8 cellular contexts compared by ENCODE assay signal in the genomic region with DNA sequence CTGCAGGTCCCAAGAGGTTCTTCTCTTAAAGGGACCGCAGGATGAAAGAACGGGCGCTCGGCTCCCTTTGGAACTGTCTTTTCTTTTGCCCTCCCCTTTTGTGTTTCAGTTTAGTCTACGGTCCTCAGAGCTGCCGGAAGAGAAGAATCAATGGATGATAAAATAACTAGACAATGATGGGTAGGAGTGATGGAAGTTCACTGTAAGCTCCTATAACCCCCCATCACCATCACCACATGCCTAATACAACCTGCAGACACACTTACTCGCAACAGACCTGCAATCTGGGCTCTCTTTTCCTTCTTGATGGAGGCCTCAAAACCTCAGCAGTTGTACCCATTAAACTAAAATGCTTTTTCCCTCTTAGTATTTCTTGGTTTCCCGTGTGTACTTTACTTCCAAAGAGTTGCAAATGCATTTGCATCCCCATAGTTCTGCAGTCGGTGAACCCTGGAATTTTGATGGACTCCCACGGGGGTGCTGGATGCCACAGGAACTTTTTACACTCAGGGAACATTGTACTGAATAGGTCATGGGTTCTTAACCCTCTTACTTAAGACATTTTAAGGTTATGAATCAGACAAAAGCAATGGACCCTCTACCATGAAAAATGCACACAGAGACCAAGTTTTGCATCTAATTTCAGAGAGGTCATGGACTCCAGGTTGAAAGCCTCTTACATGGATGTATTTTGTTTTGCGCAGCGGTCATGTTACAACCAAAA. TPM values are rescaled to one million over a fixed set of nuclear protein-coding genes. Genes with fewer than 3 reads are reported as not detected.
A peak's percentile ranks its signal among the peaks of the same experiment; 100 is the strongest.
DNase-seq lines count a peak whose midpoint lies in the region; ATAC-seq and TF ChIP-seq lines count a peak whose summit lies in the region.

No MANE protein-coding gene starts in this region.

- TF ChIP-seq POLR2A in thyroid gland (IDR thresholded peaks at IDR 0.05), result no peak

- peaks cover 13 to 16% of the 10 kb centered on the region in 2 donors for H3K36me3 ChIP-seq in thyroid gland

- CTCF ChIA-PET in activated B cell treated with CpG ODN at 0.5 μM for 24 hours (lab: Charles Lee), result no interaction called here

- intact Hi-C loops in activated B cell treated with CpG ODN at 0.5 μM for 24 hours (cut with micrococcal nuclease), result loop anchor here (1.0 to 10.0 kb wide), 9 partner anchors 20 to 1025 kb away; a partner anchor contains a TSS
- intact Hi-C loops in thyroid gland (cut with DNase I), result no loop called here

- peaks cover 0 to 2% of the 10 kb centered on the region in 2 donors for H3K9me3 Mint-ChIP-seq in activated T-cell treated with anti-CD3 and anti-CD28 coated beads, Interleukin-2, amount 50 U/mL, for 72 hours
- H3K9me3 Mint-ChIP-seq in activated B cell treated with CpG ODN at 0.5 μM for 24 hours (peaks cover 4% of the 10 kb centered on the region), immature natural killer cell (peaks cover 0 to 2% (median 0%) of the 10 kb centered on the region in 6 donors)

- H3K4me1 ChIP-seq in thyroid gland, result peaks cover 9 to 10% of the 10 kb centered on the region in 2 donors

- POLR2A ChIA-PET in activated B cell treated with CpG ODN at 0.5 μM for 24 hours (lab: Charles Lee), result interaction anchor here (0.5 to 5.5 kb wide), 18 partner anchors 9 to 248 kb away, joined by 3 to 61 read pairs (median 4); a partner anchor contains a TSS

- H3K36me3 Mint-ChIP-seq in activated T-cell treated with anti-CD3 and anti-CD28 coated beads, Interleukin-2, amount 50 U/mL, for 72 hours (ENCODE audit: insufficient read depth in 2 of 2), result peaks cover 8 to 14% of the 10 kb centered on the region in 2 donors
- H3K36me3 Mint-ChIP-seq in activated B cell treated with CpG ODN at 0.5 μM for 24 hours (ENCODE audit: low read depth), result peaks cover 45% of the 10 kb centered on the region
- peaks cover 0 to 23% (median 7%) of the 10 kb centered on the region in 3 donors for H3K36me3 Mint-ChIP-seq in immature natural killer cell

- peak overlapping the region in 2 of 3 donors; percentile 18 to 58 for H3K4me3 ChIP-seq in thyroid gland (replicated peaks in 1 of 3)

- WGBS in thyroid gland, 2 donors, result 26 to 27% methylated on average over 12 of the region's 12 CpGs

- peak overlapping the region in 2 of 3 donors; percentile 88 to 92 for H3K27ac ChIP-seq in thyroid gland

- ATAC-seq in activated T-cell treated with anti-CD3 and anti-CD28 coated beads, Interleukin-2, amount 50 U/mL, for 72 hours (replicated peaks in 1 of 2), result peak; percentile 9 to 10
- ATAC-seq in activated B cell treated with CpG ODN at 0.5 μM for 24 hours (ENCODE audit: low read depth), result no peak

- no peaks in the 10 kb centered on the region for H3K27me3 Mint-ChIP-seq in activated T-cell treated with anti-CD3 and anti-CD28 coated beads, Interleukin-2, amount 50 U/mL, for 72 hours (ENCODE audit: low read depth)
- no peaks in the 10 kb centered on the region for H3K27me3 Mint-ChIP-seq in activated B cell treated with CpG ODN at 0.5 μM for 24 hours
- H3K27me3 Mint-ChIP-seq in immature natural killer cell (ENCODE audit: low read depth in 3 of 3), result peaks cover 6 to 11% (median 8%) of the 10 kb centered on the region in 3 donors

- peaks cover 36% of the 10 kb centered on the region for H3K4me1 Mint-ChIP-seq in activated T-cell treated with anti-CD3 and anti-CD28 coated beads, Interleukin-2, amount 50 U/mL, for 72 hours (ENCODE audit: low read depth)
- H3K4me1 Mint-ChIP-seq in activated B cell treated with CpG ODN at 0.5 μM for 24 hours (peaks cover 55% of the 10 kb centered on the region), immature natural killer cell (peaks cover 26 to 29% of the 10 kb centered on the region in 2 donors)

- H3K4me3 Mint-ChIP-seq in activated T-cell treated with anti-CD3 and anti-CD28 coated beads, Interleukin-2, amount 50 U/mL, for 72 hours, result peak overlapping the region; percentile 96 to 98
- H3K4me3 Mint-ChIP-seq in activated B cell treated with CpG ODN at 0.5 μM for 24 hours (peak overlapping the region; percentile 98), immature natural killer cell (peak overlapping the region; percentile 93 to 98 (median 96))

- DNase-seq in activated T-cell treated with anti-CD3 and anti-CD28 coated beads, Interleukin-2, amount 50 U/mL, for 72 hours, result no peak
- DNase-seq in activated T-cell treated with anti-CD3 and anti-CD28 coated beads for 4 hours (no peak), activated B cell treated with CpG ODN at 0.5 μM for 24 hours (no peak), immature natural killer cell (no peak), thyroid gland (no peak), NK-92 (lab: John Stamatoyannopoulos, UW; ENCODE audit: unreplicated experiment) (no peak), HUDEP-2 (lab: John Stamatoyannopoulos, UW; ENCODE audit: unreplicated experiment in 76 of 76) (no peak), germinal center (ENCODE audit: low spot score) (no peak)

- TF ChIP-seq CTCF in activated B cell treated with CpG ODN at 0.5 μM for 24 hours (IDR thresholded peaks at IDR 0.05), result no peak
- TF ChIP-seq CTCF in thyroid gland (IDR thresholded peaks at IDR 0.05), result no peak

- peak overlapping the region; percentile 98 for H3K27ac Mint-ChIP-seq in activated T-cell treated with anti-CD3 and anti-CD28 coated beads, Interleukin-2, amount 50 U/mL, for 72 hours
- peak overlapping the region; percentile 100 for H3K27ac Mint-ChIP-seq in activated B cell treated with CpG ODN at 0.5 μM for 24 hours
- H3K27ac Mint-ChIP-seq in immature natural killer cell, result peak overlapping the region; percentile 94 to 100 (median 98)

- no peaks in the 10 kb centered on the region for H3K27me3 ChIP-seq in thyroid gland

- H3K9me3 ChIP-seq in thyroid gland, result no peaks in the 10 kb centered on the region

RNA-seq across cellular contexts. Expression of a gene that starts 0.6 kb away (rescaled TPM):
- total RNA-seq in activated T-cell treated with anti-CD3 and anti-CD28 coated beads, Interleukin-2, amount 50 U/mL, for 72 hours, result 10 to 100 TPM; 67.6 to 95.4 TPM
- total RNA-seq in activated B cell treated with CpG ODN at 0.5 μM for 24 hours, result 222 and 262 TPM in 2 replicates
- 10 to 100 TPM; 30.0 to 37.8 (median 37.1) TPM for polyA plus RNA-seq in immature natural killer cell
- total RNA-seq in thyroid gland, result 10 to 100 TPM; 36.0 to 69.9 (median 58.4) TPM

RNA-seq across cellular contexts. Expression of a gene that starts 20.5 kb away (rescaled TPM):
- total RNA-seq in activated T-cell treated with anti-CD3 and anti-CD28 coated beads, Interleukin-2, amount 50 U/mL, for 72 hours, result 10 to 100 TPM; 64.8 to 71.4 TPM
- total RNA-seq in activated B cell treated with CpG ODN at 0.5 μM for 24 hours (112 and 113 TPM in 2 replicates), thyroid gland (100 to 1,000 TPM in 3 of 4 donors, 10 to 100 TPM in 1; 93.1 to 110 (median 107) TPM)
- 10 to 100 TPM; 35.1 to 65.7 (median 57.9) TPM for polyA plus RNA-seq in immature natural killer cell

RNA-seq across cellular contexts. Expression of a gene that starts 24.8 kb away (rescaled TPM):
- not detected for total RNA-seq in activated T-cell treated with anti-CD3 and anti-CD28 coated beads, Interleukin-2, amount 50 U/mL, for 72 hours
- total RNA-seq in activated B cell treated with CpG ODN at 0.5 μM for 24 hours (not detected in 2 replicates), thyroid gland (100 to 1,000 TPM; 151 to 513 (median 310) TPM)
- not detected for polyA plus RNA-seq in immature natural killer cell

RNA-seq across cellular contexts. Expression of a gene that starts 51.7 kb away (rescaled TPM):
- 100 to 1,000 TPM; 297 to 301 TPM for total RNA-seq in activated T-cell treated with anti-CD3 and anti-CD28 coated beads, Interleukin-2, amount 50 U/mL, for 72 hours
- total RNA-seq in activated B cell treated with CpG ODN at 0.5 μM for 24 hours (310 and 330 TPM in 2 replicates), thyroid gland (100 to 1,000 TPM; 154 to 283 (median 226) TPM)
- polyA plus RNA-seq in immature natural killer cell, result 10 to 100 TPM; 64.4 to 90.7 (median 71.4) TPM

Comparison
In these comparisons a context has a peak if more than half of its experiments do, and no peak if none do; other contexts are left out.
1. RNA of a gene that starts 24.8 kb away (total RNA-seq): 151 to 513 TPM in thyroid gland; not detected in activated B cell treated with CpG ODN at 0.5 μM for 24 hours and not detected in activated T-cell treated with anti-CD3 and anti-CD28 coated beads, Interleukin-2, amount 50 U/mL, for 72 hours; every median in the first group is over 100 times any median in the second.
2. Peak in every context shown above with its lines, with median percentiles within 50 percentile points of each other: H3K27ac Mint-ChIP-seq and H3K4me3 Mint-ChIP-seq.